Comparison of ENCODE assay signal across 8 cellular contexts in the genomic region with DNA sequence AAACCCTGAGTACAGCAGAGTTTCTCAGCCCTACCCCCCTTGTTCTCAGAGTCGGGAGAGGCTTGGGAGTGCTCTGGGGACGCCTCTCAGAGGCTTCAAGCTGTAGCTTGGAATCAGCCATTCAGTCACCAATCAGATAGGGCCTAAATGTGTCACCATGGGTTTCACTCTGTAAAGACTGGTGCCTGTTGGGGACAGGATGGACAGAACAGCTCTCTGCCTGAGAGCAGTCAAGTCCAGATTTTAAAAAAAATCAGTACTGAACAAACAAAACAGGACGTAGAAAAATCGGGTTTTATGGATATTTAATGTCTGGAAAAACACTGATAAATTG. TPM values are rescaled to one million over a fixed set of nuclear protein-coding genes. Genes with fewer than 3 reads are reported as not detected.
DNase-seq lines count a peak whose midpoint lies in the region; ATAC-seq and TF ChIP-seq lines count a peak whose summit lies in the region.

No MANE protein-coding gene starts in this region.

- ATAC-seq in Right ventricle myocardium superior (ENCODE audit: poor library complexity) (no peak), lung (ENCODE audit: insufficient read depth, low FRiP score) (no peak)

- H3K4me3 ChIP-seq in right atrium auricular region (peak overlapping the region; percentile 86 to 99), astrocyte of the spinal cord (ENCODE audit: low read depth, low read length) (peak overlapping the region; percentile 71), lung (peak overlapping the region; percentile 71), urinary bladder (ENCODE audit: low read depth, low read length) (peak overlapping the region; percentile 88)

- in situ Hi-C loops in astrocyte of the spinal cord (cut with HindIII; ENCODE audit: low sequenced_read_pairs): no loop called here

- H3K36me3 ChIP-seq in right atrium auricular region (peaks cover 16% of the 10 kb centered on the region), lung (ENCODE audit: control insufficient read depth in 2 of 2, insufficient read depth in 2 of 2, low read length in 2 of 2) (peaks cover 0 to 33% of the 10 kb centered on the region in 2 donors), urinary bladder (ENCODE audit: insufficient read depth) (no peaks in the 10 kb centered on the region)

- H3K9me3 ChIP-seq in right atrium auricular region: no peaks in the 10 kb centered on the region
- H3K9me3 ChIP-seq in lung (ENCODE audit: control insufficient read depth in 2 of 2, insufficient read depth in 1 of 2, low read length in 1 of 2): no peaks in the 10 kb centered on the region

- TF ChIP-seq CTCF in right atrium auricular region (IDR thresholded peaks at IDR 0.05): no peak
- no peak for TF ChIP-seq CTCF in astrocyte of the spinal cord (IDR thresholded peaks at IDR 0.05; ENCODE audit: low read depth, low read length)
- no peak for TF ChIP-seq CTCF in lung (IDR thresholded peaks at IDR 0.05; ENCODE audit: control extremely low read depth, extremely low read depth)

- WGBS in lung, 2 donors: 37 to 58% methylated on average over 4 of the region's 4 CpGs
- 36% methylated on average over 4 of the region's 4 CpGs for WGBS in urinary bladder

- H3K27ac ChIP-seq in right atrium auricular region: peak overlapping the region; percentile 92
- H3K27ac ChIP-seq in lung (ENCODE audit: low read depth in 1 of 2, low read length in 1 of 2): peak overlapping the region; percentile 92 to 94
- H3K27ac ChIP-seq in urinary bladder (ENCODE audit: low read depth): no peak overlapping the region

- peaks cover 0 to 30% of the 10 kb centered on the region in 2 donors for H3K4me1 ChIP-seq in right atrium auricular region
- H3K4me1 ChIP-seq in lung (ENCODE audit: control insufficient read depth in 2 of 2, insufficient read depth in 2 of 2, low read length in 2 of 2): peaks cover 0 to 10% of the 10 kb centered on the region in 2 donors
- no peaks in the 10 kb centered on the region for H3K4me1 ChIP-seq in urinary bladder (ENCODE audit: insufficient read depth)

- DNase-seq in right atrium auricular region (ENCODE audit: low spot score) (no peak), Right ventricle myocardium superior (no peak), astrocyte of the spinal cord (ENCODE audit: low read depth, low spot score) (no peak), lung (ENCODE audit: low spot score) (no peak), UCSD-AML1 (lab: John Stamatoyannopoulos, UW; ENCODE audit: unreplicated experiment) (no peak), SHP77 (lab: John Stamatoyannopoulos, UW) (no peak)
- no peak for DNase-seq in effector CD8-positive, alpha-beta T cell (lab: John Stamatoyannopoulos, UW)

- H3K27me3 ChIP-seq in right atrium auricular region (no peaks in the 10 kb centered on the region), lung (ENCODE audit: control insufficient read depth, insufficient read depth) (no peaks in the 10 kb centered on the region)

- intact Hi-C loops in Right ventricle myocardium superior (cut with DNase I): no loop called here

RNA-seq across cellular contexts. Expression of gene FADD, which starts 1.3 kb away (rescaled TPM):
- 10 to 100 TPM in 1 of 2 donors, 1 to 10 TPM in 1; 7.1 to 11.1 TPM for total RNA-seq in right atrium auricular region
- 10.3 TPM for total RNA-seq in Right ventricle myocardium superior
- total RNA-seq in lung: 10 to 100 TPM; 24.7 to 27.6 TPM
- polyA plus RNA-seq in lung: 10 to 100 TPM; 13.9 to 30.9 TPM
- 20.1 TPM for total RNA-seq in urinary bladder
- polyA plus RNA-seq in urinary bladder: 23.6 TPM
